Comparison of ENCODE assay signal across 19 cellular contexts in genomic region chr11:121625784-121626506, GRCh38.
A peak's percentile ranks its signal among the peaks of the same experiment; 100 is the strongest.
DNase-seq lines count a peak whose midpoint lies in the region; TF ChIP-seq lines count a peak whose summit lies in the region.
"Had no signal": no experiment of that assay in that cellular context is flagged by ENCODE, and none has a peak within 500 bp of the region (broad histone marks: within the 10 kb centered on the region; RNA-seq: fewer than 3 reads in every experiment).

No MANE protein-coding gene starts in this region.

- no peaks in the 10 kb centered on the region for H3K27me3 Mint-ChIP-seq in activated naive CD4-positive, alpha-beta T cell treated with anti-CD3 and anti-CD28 coated beads, Interleukin-2, amount 50 U/mL, for 24 hours
- no peaks in the 10 kb centered on the region for H3K27me3 Mint-ChIP-seq in activated naive CD4-positive, alpha-beta T cell treated with anti-CD3 and anti-CD28 coated beads, Interleukin-2, amount 10 ng/mL, durations not matched to agents 7 days and 5 days

- H3K9me3 ChIP-seq in tibial artery: no peaks in the 10 kb centered on the region
- H3K9me3 ChIP-seq in A673 (ENCODE audit: low read depth, low read length, poor library complexity, severe bottlenecking): no peaks in the 10 kb centered on the region
- H3K9me3 ChIP-seq: sigmoid colon, thyroid gland had no signal

- H3K36me3 ChIP-seq in tibial artery: peaks cover 17 to 32% (median 20%) of the 10 kb centered on the region in 3 donors
- H3K36me3 ChIP-seq in A673 (ENCODE audit: insufficient read depth, low read length, poor library complexity, severe bottlenecking): no peaks in the 10 kb centered on the region
- H3K36me3 ChIP-seq: thyroid gland, WERI-Rb-1 had no signal

- BruUV-seq in A673 (replicated peaks; lab: Mats Ljungman, UMichigan): no TSS peak

- CTCF ChIA-PET in activated naive CD4-positive, alpha-beta T cell treated with anti-CD3 and anti-CD28 coated beads, Interleukin-2, amount 10 ng/mL, durations not matched to agents 7 days and 5 days (lab: Charles Lee): no interaction called here
- CTCF ChIA-PET in A673 (lab: Charles Lee): no interaction called here

- H3K4me3 Mint-ChIP-seq in activated naive CD4-positive, alpha-beta T cell treated with anti-CD3 and anti-CD28 coated beads, Interleukin-2, amount 50 U/mL, for 24 hours: no peak overlapping the region
- no peak overlapping the region for H3K4me3 Mint-ChIP-seq in activated naive CD4-positive, alpha-beta T cell treated with anti-CD3 and anti-CD28 coated beads, Interleukin-2, amount 10 ng/mL, durations not matched to agents 7 days and 5 days

- H3K27ac Mint-ChIP-seq in activated naive CD4-positive, alpha-beta T cell treated with anti-CD3 and anti-CD28 coated beads, Interleukin-2, amount 50 U/mL, for 24 hours: peak overlapping the region; percentile 35
- H3K27ac Mint-ChIP-seq in activated naive CD4-positive, alpha-beta T cell treated with anti-CD3 and anti-CD28 coated beads, Interleukin-2, amount 10 ng/mL, durations not matched to agents 7 days and 5 days: no peak overlapping the region

- no peaks in the 10 kb centered on the region for H3K9me3 Mint-ChIP-seq in activated naive CD4-positive, alpha-beta T cell treated with anti-CD3 and anti-CD28 coated beads, Interleukin-2, amount 50 U/mL, for 24 hours
- no peaks in the 10 kb centered on the region for H3K9me3 Mint-ChIP-seq in activated naive CD4-positive, alpha-beta T cell treated with anti-CD3 and anti-CD28 coated beads, Interleukin-2, amount 10 ng/mL, durations not matched to agents 7 days and 5 days

- no peak for TF ChIP-seq CTCF in tibial artery (IDR thresholded peaks at IDR 0.05)
- no peak for TF ChIP-seq CTCF in A673 (conservative IDR thresholded peaks at IDR 0.05; ENCODE audit: low read depth, low read length)

- intact Hi-C loops in tibial artery (cut with DNase I; ENCODE audit: low total_unique reads): no loop called here
- intact Hi-C loops in A673 (cut with micrococcal nuclease; ENCODE audit: unreplicated experiment): no loop called here

- no peak overlapping the region for H3K4me3 ChIP-seq in tibial artery
- H3K4me3 ChIP-seq in A673 (ENCODE audit: low read depth, low read length, poor library complexity, severe bottlenecking): no peak overlapping the region
- H3K4me3 ChIP-seq: BLaER1 treated with 17β-estradiol and CSF1 and Interleukin-3, amounts not matched to agents 10 nM and 100 nM; sigmoid colon; thyroid gland had no signal

- peaks cover 18% of the 10 kb centered on the region for H3K36me3 Mint-ChIP-seq in activated naive CD4-positive, alpha-beta T cell treated with anti-CD3 and anti-CD28 coated beads, Interleukin-2, amount 50 U/mL, for 24 hours
- peaks cover 91% of the 10 kb centered on the region for H3K36me3 Mint-ChIP-seq in activated naive CD4-positive, alpha-beta T cell treated with anti-CD3 and anti-CD28 coated beads, Interleukin-2, amount 10 ng/mL, durations not matched to agents 7 days and 5 days

- no peak for DNase-seq in activated naive CD4-positive, alpha-beta T cell treated with anti-CD3 and anti-CD28 coated beads, Interleukin-2, amount 10 ng/mL, durations not matched to agents 7 days and 5 days
- DNase-seq in fibroblast of gingiva (ENCODE audit: low read depth) (peak; percentile 80), medulla oblongata (ENCODE audit: extremely low spot score) (peak; percentile 63), tibial artery (peak in 1 of 2 donors; percentile 34), COLO668 (lab: John Stamatoyannopoulos, UW; ENCODE audit: unreplicated experiment) (no peak), A673 (ENCODE audit: low spot score) (no peak), amygdala (lab: John Stamatoyannopoulos, UW) (no peak)
- DNase-seq: 8988T; cortex of kidney; DMS 273 treated with DMSO at 0.1 percent for 48 hours; NCI-H1436 treated with DMSO at 0.1 percent for 48 hours; NCI-H345; occipital lobe; sigmoid colon; stimulated activated CD4-positive, alpha-beta T cell treated with anti-CD3 and anti-CD28 coated beads, Interleukin-4, amount 100 ng/mL, for 1 hour; thyroid gland; WERI-Rb-1 had no signal

- H3K27me3 ChIP-seq in tibial artery: no peaks in the 10 kb centered on the region
- H3K27me3 ChIP-seq in A673 (replicated peaks; ENCODE audit: insufficient read depth, low read depth, low read length, poor library complexity): no peaks in the 10 kb centered on the region
- H3K27me3 ChIP-seq: BLaER1 treated with 17β-estradiol and CSF1 and Interleukin-3, amounts not matched to agents 10 nM and 100 nM; sigmoid colon; thyroid gland had no signal

- peaks cover 3 to 27% (median 17%) of the 10 kb centered on the region in 4 donors for H3K4me1 ChIP-seq in tibial artery
- no peaks in the 10 kb centered on the region for H3K4me1 ChIP-seq in A673 (ENCODE audit: insufficient read depth, low read length, poor library complexity, severe bottlenecking)
- H3K4me1 ChIP-seq: BLaER1 treated with 17β-estradiol and CSF1 and Interleukin-3, amounts not matched to agents 10 nM and 100 nM had no signal

- H3K4me1 Mint-ChIP-seq in activated naive CD4-positive, alpha-beta T cell treated with anti-CD3 and anti-CD28 coated beads, Interleukin-2, amount 50 U/mL, for 24 hours: no peaks in the 10 kb centered on the region
- H3K4me1 Mint-ChIP-seq in activated naive CD4-positive, alpha-beta T cell treated with anti-CD3 and anti-CD28 coated beads, Interleukin-2, amount 10 ng/mL, durations not matched to agents 7 days and 5 days: peaks cover 3% of the 10 kb centered on the region

- H3K27ac ChIP-seq in tibial artery (peak overlapping the region; percentile 11 to 19), A673 (ENCODE audit: low read depth, low read length, poor library complexity, severe bottlenecking) (no peak overlapping the region)
- H3K27ac ChIP-seq: BLaER1 treated with 17β-estradiol and CSF1 and Interleukin-3, amounts not matched to agents 10 nM and 100 nM; thyroid gland; WERI-Rb-1 had no signal

- POLR2A ChIA-PET in A673 (lab: Charles Lee; ENCODE audit: low non-redundant PET): no interaction called here

Comparison
In these comparisons a context has a peak if more than half of its experiments do, and no peak if none do; other contexts are left out.
1. DNase-seq: peak in fibroblast of gingiva (single experiment) and medulla oblongata (single experiment); none in activated naive CD4-positive, alpha-beta T cell treated with anti-CD3 and anti-CD28 coated beads, Interleukin-2, amount 10 ng/mL, durations not matched to agents 7 days and 5 days (single experiment), COLO668 (single experiment), A673 (single experiment) and amygdala (0 of 56).